Comparison of ENCODE assay signal across 5 cellular contexts in genomic region chr9:64461885-64462284, GRCh38.
DNase-seq lines count a peak whose midpoint lies in the region; ATAC-seq and TF ChIP-seq lines count a peak whose summit lies in the region.
"Not testable (repeated sequence)": the region's sequence is repeated elsewhere in the genome, so short reads cannot be mapped to it uniquely, and the experiment has no call there.

No MANE protein-coding gene starts in this region.

- peak; percentile 24 for ATAC-seq in central memory CD8-positive, alpha-beta T cell (replicated peaks; ENCODE audit: extremely low read depth, poor library complexity, severe bottlenecking)
- peak; percentile 44 to 52 for ATAC-seq in natural killer cell treated with Interleukin-12 subunit alpha and Interleukin-12 subunit beta and Interleukin-15 and Interleukin-18, amount 100 ng/mL, for 72 hours
- ATAC-seq in sciatic nerve = peak; percentile 28
- ATAC-seq in stimulated activated effector memory CD8-positive, alpha-beta T cell treated with anti-CD3 and anti-CD28 coated beads, Interleukin-12 subunit alpha, Interleukin-12 subunit beta, amount 100 ng/mL, for 72 hours = peak; percentile 40
- ATAC-seq in upper lobe of right lung = peak; percentile 36

- not testable (repeated sequence) for H3K27me3 ChIP-seq in upper lobe of right lung

- intact Hi-C loops in sciatic nerve (cut with DNase I); upper lobe of right lung (cut with DNase I): not testable (repeated sequence)

- TF ChIP-seq CTCF in upper lobe of right lung (IDR thresholded peaks at IDR 0.05) = not testable (repeated sequence)

- not testable (repeated sequence) for H3K36me3 ChIP-seq in upper lobe of right lung

- not testable (repeated sequence) for H3K4me3 ChIP-seq in upper lobe of right lung

- not testable (repeated sequence) for H3K36me3 Mint-ChIP-seq in central memory CD8-positive, alpha-beta T cell (ENCODE audit: insufficient read depth); natural killer cell treated with Interleukin-12 subunit alpha and Interleukin-12 subunit beta and Interleukin-15 and Interleukin-18, amount 100 ng/mL, for 72 hours; stimulated activated effector memory CD8-positive, alpha-beta T cell treated with anti-CD3 and anti-CD28 coated beads, Interleukin-12 subunit alpha, Interleukin-12 subunit beta, amount 100 ng/mL, for 72 hours

- H3K9me3 Mint-ChIP-seq in central memory CD8-positive, alpha-beta T cell; natural killer cell treated with Interleukin-12 subunit alpha and Interleukin-12 subunit beta and Interleukin-15 and Interleukin-18, amount 100 ng/mL, for 72 hours; stimulated activated effector memory CD8-positive, alpha-beta T cell treated with anti-CD3 and anti-CD28 coated beads, Interleukin-12 subunit alpha, Interleukin-12 subunit beta, amount 100 ng/mL, for 72 hours: not testable (repeated sequence)

- not testable (repeated sequence) for H3K9me3 ChIP-seq in upper lobe of right lung

- H3K4me1 Mint-ChIP-seq in central memory CD8-positive, alpha-beta T cell; natural killer cell treated with Interleukin-12 subunit alpha and Interleukin-12 subunit beta and Interleukin-15 and Interleukin-18, amount 100 ng/mL, for 72 hours (ENCODE audit: low read depth in 2 of 2); stimulated activated effector memory CD8-positive, alpha-beta T cell treated with anti-CD3 and anti-CD28 coated beads, Interleukin-12 subunit alpha, Interleukin-12 subunit beta, amount 100 ng/mL, for 72 hours: not testable (repeated sequence)

- H3K27me3 Mint-ChIP-seq in central memory CD8-positive, alpha-beta T cell; natural killer cell treated with Interleukin-12 subunit alpha and Interleukin-12 subunit beta and Interleukin-15 and Interleukin-18, amount 100 ng/mL, for 72 hours: not testable (repeated sequence)

- H3K4me1 ChIP-seq in upper lobe of right lung = not testable (repeated sequence)

- not testable (repeated sequence) for H3K27ac ChIP-seq in upper lobe of right lung

- DNase-seq in central memory CD8-positive, alpha-beta T cell (ENCODE audit: low spot score in 2 of 2); natural killer cell treated with Interleukin-12 subunit alpha and Interleukin-12 subunit beta and Interleukin-15 and Interleukin-18, amount 100 ng/mL, for 72 hours (ENCODE audit: low spot score); sciatic nerve (ENCODE audit: low spot score); stimulated activated effector memory CD8-positive, alpha-beta T cell treated with anti-CD3 and anti-CD28 coated beads, Interleukin-12 subunit alpha, Interleukin-12 subunit beta, amount 100 ng/mL, for 72 hours (ENCODE audit: low spot score in 2 of 2); upper lobe of right lung: not testable (repeated sequence)

- H3K27ac Mint-ChIP-seq in central memory CD8-positive, alpha-beta T cell (ENCODE audit: low read depth); natural killer cell treated with Interleukin-12 subunit alpha and Interleukin-12 subunit beta and Interleukin-15 and Interleukin-18, amount 100 ng/mL, for 72 hours; stimulated activated effector memory CD8-positive, alpha-beta T cell treated with anti-CD3 and anti-CD28 coated beads, Interleukin-12 subunit alpha, Interleukin-12 subunit beta, amount 100 ng/mL, for 72 hours: not testable (repeated sequence)

- H3K4me3 Mint-ChIP-seq in central memory CD8-positive, alpha-beta T cell; natural killer cell treated with Interleukin-12 subunit alpha and Interleukin-12 subunit beta and Interleukin-15 and Interleukin-18, amount 100 ng/mL, for 72 hours; stimulated activated effector memory CD8-positive, alpha-beta T cell treated with anti-CD3 and anti-CD28 coated beads, Interleukin-12 subunit alpha, Interleukin-12 subunit beta, amount 100 ng/mL, for 72 hours: not testable (repeated sequence)
